In the genomic region with DNA sequence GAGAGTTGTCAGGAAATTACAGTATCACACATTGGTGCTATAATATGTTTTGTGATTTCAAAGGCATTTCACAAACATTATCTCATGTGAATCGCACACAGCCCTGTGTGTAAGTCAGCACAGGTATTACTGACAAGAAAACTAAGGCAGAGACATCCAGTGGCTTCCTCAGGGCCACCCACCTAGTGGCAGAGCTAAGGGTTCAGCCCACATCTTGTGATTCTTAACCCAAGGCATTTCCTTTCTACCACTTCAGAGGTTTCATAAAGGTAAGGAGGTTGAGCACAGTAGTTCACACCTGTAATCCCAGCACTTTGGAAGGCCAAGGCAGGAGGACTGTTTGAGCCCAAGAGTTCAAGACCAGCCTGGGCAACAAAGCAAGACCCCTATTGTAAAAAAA, we compare ENCODE assay signal across 26 cellular contexts. TPM values are rescaled to one million over a fixed set of nuclear protein-coding genes. Genes with fewer than 3 reads are reported as not detected.
DNase-seq lines count a peak whose midpoint lies in the region; ATAC-seq and TF ChIP-seq lines count a peak whose summit lies in the region.
"Had no signal": no experiment of that assay in that cellular context is flagged by ENCODE, and none has a peak within 500 bp of the region (broad histone marks: within the 10 kb centered on the region; RNA-seq: fewer than 3 reads in every experiment).

No MANE protein-coding gene starts in this region.

- intact Hi-C loops in activated CD4-positive, alpha-beta T cell treated with anti-CD3 and anti-CD28 coated beads, Interleukin-2, amount 10 ng/mL, durations not matched to agents 24 days and 14 days (cut with micrococcal nuclease), result no loop called here
- intact Hi-C loops in CD8-positive, alpha-beta T cell (cut with DNase I, micrococcal nuclease), result no loop called here
- intact Hi-C loops in mammary epithelial cell (cut with micrococcal nuclease) (loop anchor here (10.0 kb wide), 1 partner anchor 113 kb away; no protein-coding TSS in a partner anchor), right cardiac atrium (cut with DNase I) (no loop called here)

- peaks cover 10% of the 10 kb centered on the region for H3K4me1 ChIP-seq in CD8-positive, alpha-beta T cell (ENCODE audit: insufficient read depth, low read length)
- H3K4me1 ChIP-seq in mammary epithelial cell (ENCODE audit: insufficient read depth, low read length) (peaks cover 6% of the 10 kb centered on the region), HAP-1 (0 out of 2 replicates have a peak, but pooled peaks cover 4% of the 10 kb centered on the region), right cardiac atrium (ENCODE audit: control insufficient read depth, insufficient read depth, low read length) (no peaks in the 10 kb centered on the region)
- H3K4me1 ChIP-seq: body of pancreas had no signal

- no peak overlapping the region for H3K27ac ChIP-seq in CD8-positive, alpha-beta T cell (ENCODE audit: low read depth, low read length)
- H3K27ac ChIP-seq in mammary epithelial cell (ENCODE audit: insufficient read depth, low read depth, low read length) (no peak overlapping the region), right cardiac atrium (ENCODE audit: low read length) (no peak overlapping the region)
- H3K27ac ChIP-seq: body of pancreas, heart right ventricle, VCaP had no signal

- no peaks in the 10 kb centered on the region for H3K9me3 Mint-ChIP-seq in activated CD4-positive, alpha-beta T cell treated with anti-CD3 and anti-CD28 coated beads, Interleukin-2, amount 10 ng/mL, durations not matched to agents 24 days and 14 days
- H3K9me3 Mint-ChIP-seq in CD8-positive, alpha-beta T cell, result no peaks in the 10 kb centered on the region
- no peaks in the 10 kb centered on the region for H3K9me3 Mint-ChIP-seq in T-cell

- dilution Hi-C loops in mammary epithelial cell (cut with HindIII; ENCODE audit: low sequenced_read_pairs), result no loop called here

- no peak overlapping the region for H3K9ac ChIP-seq in mammary epithelial cell (ENCODE audit: insufficient read depth, low read length)
- H3K9ac ChIP-seq: SK-N-SH had no signal

- no peak for TF ChIP-seq CTCF in CD8-positive, alpha-beta T cell (IDR thresholded peaks at IDR 0.05)
- no peak for TF ChIP-seq CTCF in mammary epithelial cell (conservative IDR thresholded peaks at IDR 0.05 in 1 of 2, IDR thresholded peaks at IDR 0.05 in 1 of 2; ENCODE audit: extremely low read depth in 1 of 2, insufficient read depth in 1 of 2, low read depth in 1 of 2, low read length in 2 of 2)

- H3K27ac Mint-ChIP-seq in activated CD4-positive, alpha-beta T cell treated with anti-CD3 and anti-CD28 coated beads, Interleukin-2, amount 10 ng/mL, durations not matched to agents 24 days and 14 days, result no peak overlapping the region
- H3K27ac Mint-ChIP-seq in CD8-positive, alpha-beta T cell, result no peak overlapping the region
- no peak overlapping the region for H3K27ac Mint-ChIP-seq in T-cell

- no peak overlapping the region for H3K4me2 ChIP-seq in mammary epithelial cell (ENCODE audit: insufficient read depth, low read depth, low read length)
- H3K4me2 ChIP-seq: SK-N-SH had no signal

- ATAC-seq in CD8-positive, alpha-beta T cell, result peak; percentile 64
- ATAC-seq in T-cell (replicated peaks in 1 of 4) (peak; percentile 52 to 77 (median 71)), GM21381 (IDR thresholded peaks at IDR 0.05; ENCODE audit: unreplicated experiment) (no peak), right cardiac atrium (no peak)
- ATAC-seq: body of pancreas, GM12878, heart right ventricle, left cardiac atrium had no signal

- DNase-seq in activated CD4-positive, alpha-beta T cell treated with anti-CD3 and anti-CD28 coated beads, Interleukin-2, amount 10 ng/mL, durations not matched to agents 24 days and 14 days, result peak; percentile 69
- DNase-seq in activated CD4-positive, alpha-beta T cell treated with anti-CD3 and anti-CD28 coated beads for 1 hour, result no peak
- peak in 2 of 7 experiments; percentile 15 to 33 for DNase-seq in CD8-positive, alpha-beta T cell
- DNase-seq in T-cell (peak in 16 of 34 experiments; percentile 1 to 35 (median 6)), mammary epithelial cell (peak; percentile 6), HAP-1 (ENCODE audit: low spot score in 2 of 2) (no peak), right cardiac atrium (no peak)
- DNase-seq: AML-193, body of pancreas, COR-L47, foreskin fibroblast, GF-D8, heart right ventricle, IMR-90, left cardiac atrium, NCI-H1105 treated with DMSO at 0.1 percent for 48 hours, NCI-H2029, NCI-H446, OCI-M1, SK-N-SH had no signal

- no peak overlapping the region for H2AFZ ChIP-seq in mammary epithelial cell (ENCODE audit: low read depth, low read length)

- H3K79me2 ChIP-seq in mammary epithelial cell (ENCODE audit: insufficient read depth, low read length), result no peaks in the 10 kb centered on the region

- WGBS in mammary epithelial cell (ENCODE audit: low coverage, missing lambda C conversion rate), result 93% methylated on average over 1 of the region's 1 CpG
- 91% methylated on average over 1 of the region's 1 CpG for WGBS in right cardiac atrium

- H3K4me3 Mint-ChIP-seq in activated CD4-positive, alpha-beta T cell treated with anti-CD3 and anti-CD28 coated beads, Interleukin-2, amount 10 ng/mL, durations not matched to agents 24 days and 14 days, result no peak overlapping the region
- no peak overlapping the region for H3K4me3 Mint-ChIP-seq in CD8-positive, alpha-beta T cell
- no peak overlapping the region for H3K4me3 Mint-ChIP-seq in T-cell

- no peaks in the 10 kb centered on the region for H3K27me3 ChIP-seq in CD8-positive, alpha-beta T cell (ENCODE audit: insufficient read depth, low read length)
- H3K27me3 ChIP-seq in mammary epithelial cell (ENCODE audit: insufficient read depth, low read length) (no peaks in the 10 kb centered on the region), HAP-1 (ENCODE audit: low read depth) (no peaks in the 10 kb centered on the region), right cardiac atrium (ENCODE audit: control insufficient read depth, insufficient read depth) (no peaks in the 10 kb centered on the region)
- H3K27me3 ChIP-seq: body of pancreas, heart right ventricle had no signal

- no peaks in the 10 kb centered on the region for H3K9me3 ChIP-seq in CD8-positive, alpha-beta T cell (ENCODE audit: low read length)
- no peaks in the 10 kb centered on the region for H3K9me3 ChIP-seq in mammary epithelial cell (replicated peaks; ENCODE audit: insufficient read depth, low read length)
- no peaks in the 10 kb centered on the region for H3K9me3 ChIP-seq in HAP-1
- H3K9me3 ChIP-seq in right cardiac atrium (ENCODE audit: control insufficient read depth, low read length), result no peaks in the 10 kb centered on the region
- H3K9me3 ChIP-seq: body of pancreas, SK-N-SH had no signal

- in situ Hi-C loops in mammary epithelial cell (cut with MboI; ENCODE audit: low sequenced_read_pairs in 2 of 2), result loop anchor here (10.0 kb wide), 1 partner anchor 523 kb away; no protein-coding TSS in a partner anchor
- in situ Hi-C loops in HAP-1 (cut with MboI; ENCODE audit: low sequenced_read_pairs), result no loop called here

- BruUV-seq in mammary epithelial cell (replicated peaks; lab: Mats Ljungman, UMichigan), result no TSS peak

- H3K4me1 Mint-ChIP-seq in activated CD4-positive, alpha-beta T cell treated with anti-CD3 and anti-CD28 coated beads, Interleukin-2, amount 10 ng/mL, durations not matched to agents 24 days and 14 days, result peaks cover 15% of the 10 kb centered on the region
- peaks cover 27% of the 10 kb centered on the region for H3K4me1 Mint-ChIP-seq in CD8-positive, alpha-beta T cell (ENCODE audit: low read depth)
- peaks cover 28 to 32% (median 29%) of the 10 kb centered on the region in 3 donors for H3K4me1 Mint-ChIP-seq in T-cell

- H3K36me3 Mint-ChIP-seq in activated CD4-positive, alpha-beta T cell treated with anti-CD3 and anti-CD28 coated beads, Interleukin-2, amount 10 ng/mL, durations not matched to agents 24 days and 14 days (ENCODE audit: low read depth), result no peaks in the 10 kb centered on the region
- peaks cover 10% of the 10 kb centered on the region for H3K36me3 Mint-ChIP-seq in CD8-positive, alpha-beta T cell
- H3K36me3 Mint-ChIP-seq in T-cell, result peaks cover 15% of the 10 kb centered on the region

- H3K27me3 Mint-ChIP-seq in activated CD4-positive, alpha-beta T cell treated with anti-CD3 and anti-CD28 coated beads, Interleukin-2, amount 10 ng/mL, durations not matched to agents 24 days and 14 days, result no peaks in the 10 kb centered on the region
- H3K27me3 Mint-ChIP-seq in CD8-positive, alpha-beta T cell (ENCODE audit: low read depth), result no peaks in the 10 kb centered on the region
- H3K27me3 Mint-ChIP-seq in T-cell, result no peaks in the 10 kb centered on the region

- no peaks in the 10 kb centered on the region for H4K20me1 ChIP-seq in mammary epithelial cell (ENCODE audit: insufficient read depth, low read length)

- CTCF ChIA-PET in CD8-positive, alpha-beta T cell (lab: Charles Lee), result no interaction called here
- CTCF ChIA-PET in T-cell (lab: Charles Lee), result no interaction called here
- CTCF ChIA-PET in mammary epithelial cell (lab: Charles Lee; ENCODE audit: low non-redundant PET), result no interaction called here

- no peak overlapping the region for H3K4me3 ChIP-seq in CD8-positive, alpha-beta T cell (ENCODE audit: low read depth, low read length)
- H3K4me3 ChIP-seq in mammary epithelial cell (replicated peaks in 1 of 3; ENCODE audit: insufficient read depth in 1 of 3, low read depth in 2 of 3, low read length in 3 of 3), result no peak overlapping the region
- no peak overlapping the region for H3K4me3 ChIP-seq in HAP-1
- H3K4me3 ChIP-seq in right cardiac atrium (ENCODE audit: low read length), result no peak overlapping the region
- H3K4me3 ChIP-seq: body of pancreas, GM12878, heart right ventricle had no signal

- no peaks in the 10 kb centered on the region for H3K36me3 ChIP-seq in CD8-positive, alpha-beta T cell (ENCODE audit: insufficient read depth, low read length)
- H3K36me3 ChIP-seq in mammary epithelial cell (ENCODE audit: insufficient read depth, low read length) (no peaks in the 10 kb centered on the region), HAP-1 (replicated peaks) (no peaks in the 10 kb centered on the region)
- H3K36me3 ChIP-seq: heart right ventricle had no signal

- POLR2A ChIA-PET in CD8-positive, alpha-beta T cell (lab: Charles Lee), result no interaction called here
- POLR2A ChIA-PET in T-cell (lab: Charles Lee), result no interaction called here

RNA-seq across cellular contexts. Expression of gene STX8, which starts 58.2 kb away (rescaled TPM):
- 41.5 and 45.9 TPM in 2 replicates for total RNA-seq in activated CD4-positive, alpha-beta T cell treated with anti-CD3 and anti-CD28 coated beads, Interleukin-2, amount 10 ng/mL, durations not matched to agents 24 days and 14 days
- total RNA-seq in CD8-positive, alpha-beta T cell, result 10 to 100 TPM; 38.6 to 43.7 TPM
- 10 to 100 TPM; 34.1 to 65.2 (median 57.8) TPM for total RNA-seq in T-cell
- total RNA-seq in mammary epithelial cell, result 10 to 100 TPM; 45.3 to 49.1 TPM
- polyA plus RNA-seq in mammary epithelial cell, result 48.4 TPM
- 139 TPM for polyA minus RNA-seq in mammary epithelial cell
- 10 to 100 TPM; 54.4 to 68.3 (median 63.1) TPM for total RNA-seq in right cardiac atrium
- 61.9 TPM for polyA plus RNA-seq in right cardiac atrium

RNA-seq across cellular contexts. Expression of gene CFAP52, which starts 59.0 kb away (rescaled TPM):
- total RNA-seq in activated CD4-positive, alpha-beta T cell treated with anti-CD3 and anti-CD28 coated beads, Interleukin-2, amount 10 ng/mL, durations not matched to agents 24 days and 14 days, result not detected in 2 replicates
- total RNA-seq in CD8-positive, alpha-beta T cell, result not detected
- total RNA-seq in T-cell, result not detected
- total RNA-seq in mammary epithelial cell, result not detected
- polyA plus RNA-seq in mammary epithelial cell, result not detected
- not detected for polyA minus RNA-seq in mammary epithelial cell
- total RNA-seq in right cardiac atrium, result under 1 TPM in 1 of 4 donors, not detected in 3; 0.49 TPM
- polyA plus RNA-seq in right cardiac atrium, result not detected
- total RNA-seq: body of pancreas; chondrocyte; GM12878; IMR-90; pulmonary artery endothelial cell; T-helper 2 cell treated with Interferon-gamma antibody and Interleukin-4, amounts not matched to agents 100 ng/mL and 5 ng/mL, for 36 hours had no signal
- polyA plus RNA-seq: heart right ventricle had no signal

Comparison
In these comparisons a context has a peak if more than half of its experiments do, and no peak if none do; other contexts are left out.
1. DNase-seq: peak in activated CD4-positive, alpha-beta T cell treated with anti-CD3 and anti-CD28 coated beads, Interleukin-2, amount 10 ng/mL, durations not matched to agents 24 days and 14 days (single experiment) and mammary epithelial cell (single experiment); none in activated CD4-positive, alpha-beta T cell treated with anti-CD3 and anti-CD28 coated beads for 1 hour (single experiment), HAP-1 (0 of 2) and right cardiac atrium (0 of 3).
2. ATAC-seq: peak in CD8-positive, alpha-beta T cell (single experiment) and T-cell (4 of 4); none in GM21381 (single experiment) and right cardiac atrium (0 of 2).